In genomic region chr12:24866139-24866538, GRCh38 we compare ENCODE assay signal across 8 cellular contexts.
A peak's percentile ranks its signal among the peaks of the same experiment; 100 is the strongest.
DNase-seq lines count a peak whose midpoint lies in the region; ATAC-seq, FAIRE-seq and TF ChIP-seq lines count a peak whose summit lies in the region.
"Not testable (repeated sequence)": the region's sequence is repeated elsewhere in the genome, so short reads cannot be mapped to it uniquely, and the experiment has no call there.

No MANE protein-coding gene starts in this region.

- H3K27me3 ChIP-seq in K562 (ENCODE audit: control insufficient read depth in 2 of 2, insufficient read depth in 2 of 2, low read length in 2 of 2); neuronal stem cell (ENCODE audit: control insufficient read depth in 3 of 3, insufficient read depth in 3 of 3, low read depth in 1 of 3, low read length in 3 of 3); trophoblast cell (ENCODE audit: insufficient read depth, low read length); spleen (replicated peaks in 1 of 7); testis: not testable (repeated sequence)

- peaks cover 23% of the 10 kb centered on the region for H3K4me1 Mint-ChIP-seq in WTC11

- not testable (repeated sequence) for H3K4me1 ChIP-seq in K562 (replicated peaks in 1 of 2; ENCODE audit: control insufficient read depth in 2 of 2, insufficient read depth in 2 of 2, low read length in 2 of 2); kidney (ENCODE audit: control insufficient read depth in 1 of 2, insufficient read depth in 1 of 2, low read depth in 1 of 2, low read length in 2 of 2); neuronal stem cell (ENCODE audit: control insufficient read depth in 2 of 2, insufficient read depth in 1 of 2, low read depth in 1 of 2, low read length in 2 of 2); spleen; testis
- peaks cover 7 to 16% of the 10 kb centered on the region in 2 experiments for H3K4me1 ChIP-seq in trophoblast cell (ENCODE audit: control insufficient read depth in 1 of 2, insufficient read depth in 2 of 2, low read length in 2 of 2)

- not testable (repeated sequence) for H3K23ac ChIP-seq in neuronal stem cell (ENCODE audit: low read depth, low read length, poor library complexity); trophoblast cell (ENCODE audit: low read length)

- not testable (repeated sequence) for ATAC-seq in WTC11, K562, Right ventricle myocardium inferior

- not testable (repeated sequence) for FAIRE-seq in K562 (lab: Jason Lieb, UNC); kidney (lab: Jason Lieb, UNC)

- not testable (repeated sequence) for H3K4ac ChIP-seq in neuronal stem cell (ENCODE audit: low read length); trophoblast cell (ENCODE audit: low read depth, low read length)

- H3K4me3 Mint-ChIP-seq in WTC11 = not testable (repeated sequence)

- not testable (repeated sequence) for TF ChIP-seq RAD21 in K562 (CRISPR knock-in tag; conservative IDR thresholded peaks at IDR 0.05 in 1 of 2, IDR thresholded peaks at IDR 0.05 in 1 of 2)

- H3K36me3 Mint-ChIP-seq in WTC11 = peaks cover 82% of the 10 kb centered on the region

- not testable (repeated sequence) for H2BK120ac ChIP-seq in neuronal stem cell (ENCODE audit: low read depth, low read length); trophoblast cell (ENCODE audit: insufficient read depth, low read length, poor library complexity)

- peak; percentile 12 for DNase-seq in WTC11 (ENCODE audit: low spot score)
- not testable (repeated sequence) for DNase-seq in K562 (ENCODE audit: extremely low read depth in 1 of 4, low spot score in 3 of 4); neuronal stem cell (ENCODE audit: low spot score); trophoblast cell; testis
- DNase-seq in Right ventricle myocardium inferior (ENCODE audit: missing footprints) = peak; percentile 64
- peak; percentile 67 for DNase-seq in kidney
- peak; percentile 74 for DNase-seq in spleen

- not testable (repeated sequence) for H2BK5ac ChIP-seq in neuronal stem cell (ENCODE audit: low read length); trophoblast cell (ENCODE audit: low read depth, low read length, poor library complexity)

- WGBS in K562 (ENCODE audit: insufficient coverage, low coverage, missing lambda C conversion rate) = 96% methylated on average over 13 of the region's 24 CpGs
- no CpG with 5 or more reads among the region's 24 CpGs for WGBS in neuronal stem cell (ENCODE audit: extremely low coverage in 2 of 2, insufficient read length in 2 of 2, insufficient replicate concordance in 1 of 2), 2 donors
- WGBS in trophoblast cell (ENCODE audit: extremely low coverage, insufficient coverage, insufficient read length) = no CpG with 5 or more reads among the region's 24 CpGs
- 96 to 99% (median 98%) methylated on average over 10 to 24 of the region's 24 CpGs for WGBS in spleen, 5 donors
- WGBS in testis, 2 donors = 76 to 79% methylated on average over 5 to 24 of the region's 24 CpGs

- H3K9me3 ChIP-seq in K562 (replicated peaks; ENCODE audit: control insufficient read depth, insufficient read depth, low read depth, low read length) (peaks cover 12% of the 10 kb centered on the region), neuronal stem cell (replicated peaks in 1 of 2; ENCODE audit: control insufficient read depth in 2 of 2, insufficient read depth in 1 of 2, low read depth in 1 of 2, low read length in 2 of 2) (peaks cover 7 to 43% of the 10 kb centered on the region in 2 donors)
- not testable (repeated sequence) for H3K9me3 ChIP-seq in kidney (ENCODE audit: control insufficient read depth in 1 of 2, low read length in 2 of 2); trophoblast cell (ENCODE audit: insufficient read depth, low read depth, low read length); spleen; testis

- intact Hi-C loops in K562 (cut with micrococcal nuclease); Right ventricle myocardium inferior (cut with DNase I); kidney (cut with DNase I); spleen (cut with DNase I; ENCODE audit: low total_unique reads); testis (cut with DNase I; ENCODE audit: low total_unique reads): not testable (repeated sequence)

- TF ChIP-seq POLR2A in K562 (conservative IDR thresholded peaks at IDR 0.05); spleen (IDR thresholded peaks at IDR 0.05); testis (IDR thresholded peaks at IDR 0.05): not testable (repeated sequence)

- H3K27ac ChIP-seq in K562 (ENCODE audit: extremely low read depth, low read depth, low read length); kidney (ENCODE audit: low read depth in 2 of 2, low read length in 2 of 2); neuronal stem cell (replicated peaks; ENCODE audit: low read length); spleen; testis: not testable (repeated sequence)
- H3K27ac ChIP-seq in trophoblast cell (ENCODE audit: low read depth, low read length) = peak overlapping the region; percentile 55

- not testable (repeated sequence) for H3K9me1 ChIP-seq in K562 (ENCODE audit: control insufficient read depth, insufficient read depth, low read length)

- H4K8ac ChIP-seq in neuronal stem cell (ENCODE audit: low read depth, low read length); trophoblast cell (ENCODE audit: low read depth, low read length): not testable (repeated sequence)

- not testable (repeated sequence) for H3K27ac Mint-ChIP-seq in WTC11

- not testable (repeated sequence) for BruUV-seq in K562 (replicated peaks; lab: Mats Ljungman, UMichigan)

- not testable (repeated sequence) for H3K79me1 ChIP-seq in neuronal stem cell (ENCODE audit: low read depth, low read length)
- peaks cover 16% of the 10 kb centered on the region for H3K79me1 ChIP-seq in trophoblast cell (ENCODE audit: low read length)

- not testable (repeated sequence) for TF ChIP-seq EP300 in K562 (IDR thresholded peaks at IDR 0.05; ENCODE audit: low read length)

- not testable (repeated sequence) for H3K14ac ChIP-seq in neuronal stem cell (ENCODE audit: low read length); trophoblast cell (ENCODE audit: low read length)

- not testable (repeated sequence) for H4K20me1 ChIP-seq in K562 (replicated peaks; ENCODE audit: control insufficient read depth, insufficient read depth, low read length)

- CTCF ChIA-PET in WTC11 (lab: Charles Lee) = interaction anchor here (0.8 kb wide), 1 partner anchor 13 kb away, joined by 3 read pairs; no protein-coding TSS in a partner anchor
- CTCF ChIA-PET in K562 (lab: Yijun Ruan, JAX; ENCODE audit: low intra/inter-chr PET ratio) = not testable (repeated sequence)

- not testable (repeated sequence) for H4K12ac ChIP-seq in trophoblast cell (ENCODE audit: low read depth, low read length)

- not testable (repeated sequence) for H2BK12ac ChIP-seq in neuronal stem cell (ENCODE audit: low read length); trophoblast cell (ENCODE audit: low read length)

- H2BK15ac ChIP-seq in neuronal stem cell (ENCODE audit: low read length) = not testable (repeated sequence)

- H3K36me3 ChIP-seq in K562 (ENCODE audit: control insufficient read depth, insufficient read depth, low read length) = peaks cover 77% of the 10 kb centered on the region
- not testable (repeated sequence) for H3K36me3 ChIP-seq in kidney (ENCODE audit: control insufficient read depth in 1 of 2, insufficient read depth in 2 of 2, low read length in 2 of 2); spleen; testis (ENCODE audit: low read depth, missing control alignments)
- peaks cover 17 to 87% of the 10 kb centered on the region in 2 donors for H3K36me3 ChIP-seq in neuronal stem cell (replicated peaks in 1 of 2; ENCODE audit: control insufficient read depth in 2 of 2, insufficient read depth in 2 of 2, low read length in 2 of 2)
- peaks cover 2 to 12% of the 10 kb centered on the region in 2 experiments for H3K36me3 ChIP-seq in trophoblast cell (ENCODE audit: control insufficient read depth in 1 of 2, insufficient read depth in 2 of 2, low read length in 2 of 2)

- TF ChIP-seq CTCF in WTC11 (IDR thresholded peaks at IDR 0.05); K562 (IDR thresholded peaks at IDR 0.05 in 2 of 3, conservative IDR thresholded peaks at IDR 0.05 in 1 of 3; ENCODE audit: insufficient read depth in 2 of 3, low read depth in 1 of 3, low read length in 3 of 3); kidney (IDR thresholded peaks at IDR 0.05; ENCODE audit: borderline replicate concordance, extremely low read depth, insufficient read depth); spleen (IDR thresholded peaks at IDR 0.05 in 8 of 11, conservative IDR thresholded peaks at IDR 0.05 in 3 of 11); testis (IDR thresholded peaks at IDR 0.05): not testable (repeated sequence)

- not testable (repeated sequence) for H2AK5ac ChIP-seq in neuronal stem cell (ENCODE audit: low read depth, low read length); trophoblast cell (ENCODE audit: low read length)

- not testable (repeated sequence) for H2AFZ ChIP-seq in K562 (ENCODE audit: low read depth, low read length); neuronal stem cell (ENCODE audit: low read length); trophoblast cell (ENCODE audit: insufficient read depth, low read length, poor library complexity)

- H3K18ac ChIP-seq in neuronal stem cell (ENCODE audit: low read length); trophoblast cell (ENCODE audit: low read length): not testable (repeated sequence)

- not testable (repeated sequence) for H3K9ac ChIP-seq in K562 (ENCODE audit: insufficient read depth in 1 of 2, low read depth in 2 of 2, low read length in 2 of 2); kidney (ENCODE audit: low read length in 2 of 2); trophoblast cell (ENCODE audit: low read length)
- H3K9ac ChIP-seq in neuronal stem cell (ENCODE audit: low read depth, low read length, poor library complexity) = peak overlapping the region; percentile 30

- not testable (repeated sequence) for H3K4me3 ChIP-seq in K562; kidney (ENCODE audit: low read length in 2 of 2); neuronal stem cell (ENCODE audit: low read length in 2 of 2); trophoblast cell (ENCODE audit: low read depth, low read length); spleen
- peak overlapping the region; percentile 16 to 27 for H3K4me3 ChIP-seq in testis

- H3K4me2 ChIP-seq in K562 (ENCODE audit: insufficient read depth, low read length); neuronal stem cell (ENCODE audit: insufficient read depth, low read length, poor library complexity, severe bottlenecking); trophoblast cell (ENCODE audit: low read length): not testable (repeated sequence)

- in situ Hi-C loops in K562 (cut with MboI) = not testable (repeated sequence)

- not testable (repeated sequence) for H4K91ac ChIP-seq in neuronal stem cell (ENCODE audit: low read depth, low read length, poor library complexity)
- H4K91ac ChIP-seq in trophoblast cell (ENCODE audit: low read depth, low read length) = peak overlapping the region; percentile 42

- H3K27me3 Mint-ChIP-seq in WTC11 (ENCODE audit: low read depth) = not testable (repeated sequence)

- POLR2A ChIA-PET in WTC11 (lab: Charles Lee) = interaction anchor here (1.0 kb wide), 1 partner anchor 9 kb away, joined by 3 read pairs; no protein-coding TSS in a partner anchor
- POLR2A ChIA-PET in K562 (lab: Yijun Ruan, JAX) = not testable (repeated sequence)

- H3K79me2 ChIP-seq in K562 (ENCODE audit: control insufficient read depth, insufficient read depth, low read length); trophoblast cell (ENCODE audit: control insufficient read depth, insufficient read depth, low read length, poor library complexity): not testable (repeated sequence)

- peaks cover 55% of the 10 kb centered on the region for H3K9me3 Mint-ChIP-seq in WTC11
